ENCODE assay signal across 10 cellular contexts in genomic region chr17:57899822-57900221, GRCh38. TPM values are rescaled to one million over a fixed set of nuclear protein-coding genes. Genes with fewer than 3 reads are reported as not detected.
DNase-seq lines count a peak whose midpoint lies in the region; ATAC-seq lines count a peak whose summit lies in the region.
"Had no signal": no experiment of that assay in that cellular context is flagged by ENCODE, and none has a peak within 500 bp of the region (broad histone marks: within the 10 kb centered on the region; RNA-seq: fewer than 3 reads in every experiment).

No MANE protein-coding gene starts in this region.

- no peaks in the 10 kb centered on the region for H3K36me3 Mint-ChIP-seq in activated naive CD4-positive, alpha-beta T cell treated with anti-CD3 and anti-CD28 coated beads, Interleukin-2, amount 10 ng/mL, durations not matched to agents 7 days and 5 days

- ATAC-seq in HG03520 (IDR thresholded peaks at IDR 0.05; ENCODE audit: unreplicated experiment) = no peak
- no peak for ATAC-seq in HG02678 (IDR thresholded peaks at IDR 0.05; ENCODE audit: unreplicated experiment)
- no peak for ATAC-seq in activated CD4-positive, CD25-positive, alpha-beta regulatory T cell treated with anti-CD3 and anti-CD28 coated beads, Interleukin-2, amount 50 U/mL, for 24 hours
- ATAC-seq in HG03442 (IDR thresholded peaks at IDR 0.05; ENCODE audit: unreplicated experiment) = no peak

- CTCF ChIA-PET in activated naive CD4-positive, alpha-beta T cell treated with anti-CD3 and anti-CD28 coated beads, Interleukin-2, amount 10 ng/mL, durations not matched to agents 7 days and 5 days (lab: Charles Lee) = interaction anchor here (0.8 kb wide), 1 partner anchor 8 kb away, joined by 3 read pairs; no protein-coding TSS in a partner anchor

- no peak for DNase-seq in activated naive CD4-positive, alpha-beta T cell treated with anti-CD3 and anti-CD28 coated beads, Interleukin-2, amount 10 ng/mL, durations not matched to agents 7 days and 5 days
- DNase-seq in activated naive CD4-positive, alpha-beta T cell (lab: John Stamatoyannopoulos, UW) = no peak
- DNase-seq in T47D (ENCODE audit: low read depth in 1 of 2, low spot score in 1 of 2) (peak; percentile 71 to 99), mucosa of gallbladder (ENCODE audit: low spot score) (peak; percentile 67)
- DNase-seq: NCI-H2107 had no signal

- peak overlapping the region; percentile 72 for H3K27ac Mint-ChIP-seq in activated naive CD4-positive, alpha-beta T cell treated with anti-CD3 and anti-CD28 coated beads, Interleukin-2, amount 10 ng/mL, durations not matched to agents 7 days and 5 days
- H3K27ac Mint-ChIP-seq: activated T-helper 1 cell treated with anti-CD3 and anti-CD28 coated beads, Interleukin-12 subunit alpha, Interleukin-12 subunit beta, Interleukin-2, Interleukin-4 antibody, amounts not matched to agents 30 ng/mL and 10 ng/mL and 1 ng/mL, durations not matched to agents 14 hours and 24 hours and 36 hours had no signal

- peaks cover 32% of the 10 kb centered on the region for H3K4me1 Mint-ChIP-seq in activated naive CD4-positive, alpha-beta T cell treated with anti-CD3 and anti-CD28 coated beads, Interleukin-2, amount 10 ng/mL, durations not matched to agents 7 days and 5 days

- H3K4me3 Mint-ChIP-seq in activated naive CD4-positive, alpha-beta T cell treated with anti-CD3 and anti-CD28 coated beads, Interleukin-2, amount 10 ng/mL, durations not matched to agents 7 days and 5 days = no peak overlapping the region
- H3K4me3 Mint-ChIP-seq: activated T-helper 1 cell treated with anti-CD3 and anti-CD28 coated beads, Interleukin-12 subunit alpha, Interleukin-12 subunit beta, Interleukin-2, Interleukin-4 antibody, amounts not matched to agents 30 ng/mL and 10 ng/mL and 1 ng/mL, durations not matched to agents 14 hours and 24 hours and 36 hours had no signal

- peaks cover 8% of the 10 kb centered on the region for H3K27me3 Mint-ChIP-seq in activated naive CD4-positive, alpha-beta T cell treated with anti-CD3 and anti-CD28 coated beads, Interleukin-2, amount 10 ng/mL, durations not matched to agents 7 days and 5 days

- in situ Hi-C loops in T47D (cut with HindIII; ENCODE audit: low pct_unique_long_range_greater_than_20kb, low sequenced_read_pairs) = no loop called here

- H3K9me3 Mint-ChIP-seq in activated naive CD4-positive, alpha-beta T cell treated with anti-CD3 and anti-CD28 coated beads, Interleukin-2, amount 10 ng/mL, durations not matched to agents 7 days and 5 days = no peaks in the 10 kb centered on the region
- H3K9me3 Mint-ChIP-seq: activated T-helper 1 cell treated with anti-CD3 and anti-CD28 coated beads, Interleukin-12 subunit alpha, Interleukin-12 subunit beta, Interleukin-2, Interleukin-4 antibody, amounts not matched to agents 30 ng/mL and 10 ng/mL and 1 ng/mL, durations not matched to agents 14 hours and 24 hours and 36 hours had no signal

RNA-seq across cellular contexts. Expression of gene MRPS23, which starts 50.0 kb away (rescaled TPM):
- total RNA-seq in mucosa of gallbladder = 32.5 TPM

RNA-seq across cellular contexts. Expression of gene CUEDC1, which starts 55.4 kb away (rescaled TPM):
- total RNA-seq in mucosa of gallbladder = 36.9 TPM
- total RNA-seq: activated T-helper 1 cell treated with anti-CD3 and anti-CD28 coated beads, Interleukin-12 subunit alpha, Interleukin-12 subunit beta, Interleukin-2, Interleukin-4 antibody, amounts not matched to agents 30 ng/mL and 10 ng/mL and 1 ng/mL, durations not matched to agents 14 hours and 24 hours and 36 hours had no signal

Comparison
In these comparisons a context has a peak if more than half of its experiments do, and no peak if none do; other contexts are left out.
1. DNase-seq: peak in T47D (2 of 2) and mucosa of gallbladder (single experiment); none in activated naive CD4-positive, alpha-beta T cell treated with anti-CD3 and anti-CD28 coated beads, Interleukin-2, amount 10 ng/mL, durations not matched to agents 7 days and 5 days (single experiment) and activated naive CD4-positive, alpha-beta T cell (0 of 4).